Comparison of ENCODE assay signal across 12 cellular contexts in genomic region chr3:58324675-58325390, GRCh38. TPM values are rescaled to one million over a fixed set of nuclear protein-coding genes. Genes with fewer than 3 reads are reported as not detected.
DNase-seq lines count a peak whose midpoint lies in the region; ATAC-seq, FAIRE-seq and TF ChIP-seq lines count a peak whose summit lies in the region.
"Had no signal": no experiment of that assay in that cellular context is flagged by ENCODE, and none has a peak within 500 bp of the region (broad histone marks: within the 10 kb centered on the region; RNA-seq: fewer than 3 reads in every experiment).

No MANE protein-coding gene starts in this region.

- H3K27me3 ChIP-seq in keratinocyte (ENCODE audit: control insufficient read depth, extremely low read depth, insufficient read depth, low read length) (no peaks in the 10 kb centered on the region), mesendoderm (ENCODE audit: insufficient read depth, low read length, poor library complexity) (no peaks in the 10 kb centered on the region)

- H3K4me1 Mint-ChIP-seq in activated CD4-positive, alpha-beta T cell treated with anti-CD3 and anti-CD28 coated beads, Interleukin-2, amount 10 ng/mL, durations not matched to agents 7 days and 5 days, result peaks cover 27% of the 10 kb centered on the region
- H3K4me1 Mint-ChIP-seq in activated B cell treated with CpG ODN at 0.5 μM for 24 hours, result peaks cover 38% of the 10 kb centered on the region
- peaks cover 25% of the 10 kb centered on the region for H3K4me1 Mint-ChIP-seq in stimulated activated effector memory CD8-positive, alpha-beta T cell treated with anti-CD3 and anti-CD28 coated beads, Interleukin-12 subunit alpha, Interleukin-12 subunit beta, amount 100 ng/mL, for 72 hours

- no peaks in the 10 kb centered on the region for H3K79me2 ChIP-seq in keratinocyte (ENCODE audit: control insufficient read depth, insufficient read depth, low read length)
- H3K79me2 ChIP-seq in mesendoderm (ENCODE audit: control insufficient read depth, insufficient read depth, low read length), result no peaks in the 10 kb centered on the region

- H3K27me3 Mint-ChIP-seq in activated CD4-positive, alpha-beta T cell treated with anti-CD3 and anti-CD28 coated beads, Interleukin-2, amount 10 ng/mL, durations not matched to agents 7 days and 5 days, result no peaks in the 10 kb centered on the region
- no peaks in the 10 kb centered on the region for H3K27me3 Mint-ChIP-seq in activated B cell treated with CpG ODN at 0.5 μM for 24 hours
- H3K27me3 Mint-ChIP-seq: brain had no signal

- H3K4me3 Mint-ChIP-seq in activated CD4-positive, alpha-beta T cell treated with anti-CD3 and anti-CD28 coated beads, Interleukin-2, amount 10 ng/mL, durations not matched to agents 7 days and 5 days, result no peak overlapping the region
- peak overlapping the region; percentile 4 for H3K4me3 Mint-ChIP-seq in activated B cell treated with CpG ODN at 0.5 μM for 24 hours
- peak overlapping the region; percentile 38 for H3K4me3 Mint-ChIP-seq in stimulated activated effector memory CD8-positive, alpha-beta T cell treated with anti-CD3 and anti-CD28 coated beads, Interleukin-12 subunit alpha, Interleukin-12 subunit beta, amount 100 ng/mL, for 72 hours
- H3K4me3 Mint-ChIP-seq: brain had no signal

- ATAC-seq in activated B cell treated with CpG ODN at 0.5 μM for 24 hours (ENCODE audit: low read depth) (peak; percentile 32), GM21723 (IDR thresholded peaks at IDR 0.05; ENCODE audit: unreplicated experiment) (no peak)
- no peak for ATAC-seq in stimulated activated effector memory CD8-positive, alpha-beta T cell treated with anti-CD3 and anti-CD28 coated beads, Interleukin-12 subunit alpha, Interleukin-12 subunit beta, amount 100 ng/mL, for 72 hours

- WGBS in mesendoderm (ENCODE audit: extremely low coverage, insufficient coverage, low lambda C conversion rate), result no CpG with 5 or more reads among the region's 6 CpGs

- peaks cover 17% of the 10 kb centered on the region for H3K4me1 ChIP-seq in keratinocyte (ENCODE audit: control insufficient read depth, extremely low read depth, insufficient read depth, low read length)
- no peaks in the 10 kb centered on the region for H3K4me1 ChIP-seq in mesendoderm (ENCODE audit: control insufficient read depth, low read depth, low read length)

- no peak overlapping the region for H2AK5ac ChIP-seq in mesendoderm (ENCODE audit: low read length)

- H3K9me3 ChIP-seq in keratinocyte (ENCODE audit: control insufficient read depth, low read depth, low read length), result no peaks in the 10 kb centered on the region

- no peak overlapping the region for H2BK5ac ChIP-seq in mesendoderm (ENCODE audit: low read length)

- H3K23ac ChIP-seq in mesendoderm (ENCODE audit: low read length), result no peak overlapping the region

- H3K9ac ChIP-seq in keratinocyte (ENCODE audit: control insufficient read depth, extremely low read depth, insufficient read depth, low read length) (no peak overlapping the region), mesendoderm (ENCODE audit: low read length) (no peak overlapping the region)

- no peak overlapping the region for H4K5ac ChIP-seq in mesendoderm (ENCODE audit: low read length)

- H3K36me3 ChIP-seq in keratinocyte (ENCODE audit: control insufficient read depth in 2 of 2, extremely low read depth in 1 of 2, insufficient read depth in 2 of 2, low read length in 2 of 2) (peaks cover 0 to 7% of the 10 kb centered on the region in 2 experiments), mesendoderm (ENCODE audit: control insufficient read depth, insufficient read depth, low read length) (no peaks in the 10 kb centered on the region)

- no peak for DNase-seq in activated CD4-positive, alpha-beta T cell treated with anti-CD3 and anti-CD28 coated beads, Interleukin-2, amount 10 ng/mL, durations not matched to agents 7 days and 5 days
- DNase-seq in activated CD4-positive, alpha-beta T cell treated with anti-CD3 and anti-CD28 coated beads for 48 hours, result no peak
- no peak for DNase-seq in activated B cell treated with CpG ODN at 0.5 μM for 24 hours
- no peak for DNase-seq in keratinocyte (ENCODE audit: low read depth, low spot score)
- no peak for DNase-seq in stimulated activated effector memory CD8-positive, alpha-beta T cell treated with anti-CD3 and anti-CD28 coated beads, Interleukin-12 subunit alpha, Interleukin-12 subunit beta, amount 100 ng/mL, for 72 hours (ENCODE audit: low spot score in 2 of 2)
- DNase-seq in activated CD4-positive, CD25-positive, alpha-beta regulatory T cell treated with anti-CD3 and anti-CD28 coated beads, Interleukin-2, amount 50 U/mL, for 72 hours, result no peak
- no peak for DNase-seq in mesendoderm
- DNase-seq: ACHN, GOT3, NCI-H345 had no signal

- no peaks in the 10 kb centered on the region for H4K20me1 ChIP-seq in keratinocyte (ENCODE audit: control insufficient read depth, extremely low read depth, insufficient read depth, low read length)

- no peaks in the 10 kb centered on the region for H3K79me1 ChIP-seq in mesendoderm (ENCODE audit: low read length)

- H3K4me3 ChIP-seq in keratinocyte (ENCODE audit: control insufficient read depth in 2 of 3, extremely low read depth in 1 of 3, insufficient read depth in 2 of 3, low read depth in 1 of 3, low read length in 3 of 3) (no peak overlapping the region), mesendoderm (ENCODE audit: low read length) (no peak overlapping the region)

- H3K18ac ChIP-seq in mesendoderm (ENCODE audit: low read length), result no peak overlapping the region

- no peak overlapping the region for H3K56ac ChIP-seq in mesendoderm (ENCODE audit: low read length)

- no peaks in the 10 kb centered on the region for H3K9me3 Mint-ChIP-seq in activated CD4-positive, alpha-beta T cell treated with anti-CD3 and anti-CD28 coated beads, Interleukin-2, amount 10 ng/mL, durations not matched to agents 7 days and 5 days
- H3K9me3 Mint-ChIP-seq in activated B cell treated with CpG ODN at 0.5 μM for 24 hours, result no peaks in the 10 kb centered on the region
- H3K9me3 Mint-ChIP-seq in stimulated activated effector memory CD8-positive, alpha-beta T cell treated with anti-CD3 and anti-CD28 coated beads, Interleukin-12 subunit alpha, Interleukin-12 subunit beta, amount 100 ng/mL, for 72 hours, result no peaks in the 10 kb centered on the region
- H3K9me3 Mint-ChIP-seq: brain had no signal

- no peak overlapping the region for H2BK120ac ChIP-seq in mesendoderm (ENCODE audit: low read depth, low read length)

- H3K4me2 ChIP-seq in keratinocyte (ENCODE audit: control insufficient read depth, extremely low read depth, insufficient read depth, low read depth, low read length) (peak overlapping the region; percentile 22), mesendoderm (ENCODE audit: low read length) (no peak overlapping the region)

- H3K27ac Mint-ChIP-seq in activated CD4-positive, alpha-beta T cell treated with anti-CD3 and anti-CD28 coated beads, Interleukin-2, amount 10 ng/mL, durations not matched to agents 7 days and 5 days, result peak overlapping the region; percentile 72
- H3K27ac Mint-ChIP-seq in activated B cell treated with CpG ODN at 0.5 μM for 24 hours, result peak overlapping the region; percentile 73
- H3K27ac Mint-ChIP-seq in stimulated activated effector memory CD8-positive, alpha-beta T cell treated with anti-CD3 and anti-CD28 coated beads, Interleukin-12 subunit alpha, Interleukin-12 subunit beta, amount 100 ng/mL, for 72 hours, result peak overlapping the region; percentile 91

- peak overlapping the region; percentile 6 for H3K27ac ChIP-seq in keratinocyte (ENCODE audit: control insufficient read depth, insufficient read depth, low read length)
- no peak overlapping the region for H3K27ac ChIP-seq in mesendoderm (ENCODE audit: low read depth, low read length)

- H4K8ac ChIP-seq in mesendoderm (ENCODE audit: low read depth, low read length), result no peak overlapping the region

- no peak overlapping the region for H2AFZ ChIP-seq in keratinocyte (ENCODE audit: control insufficient read depth, low read length)

- POLR2A ChIA-PET in activated CD4-positive, alpha-beta T cell treated with anti-CD3 and anti-CD28 coated beads, Interleukin-2, amount 10 ng/mL, durations not matched to agents 7 days and 5 days (lab: Charles Lee), result interaction anchor here (0.6 kb wide), 1 partner anchor 101 kb away, joined by 4 read pairs; no protein-coding TSS in a partner anchor
- POLR2A ChIA-PET in activated B cell treated with CpG ODN at 0.5 μM for 24 hours (lab: Charles Lee), result interaction anchor here (0.5 to 3.3 kb wide), 11 partner anchors 9 to 166 kb away, joined by 3 to 16 read pairs (median 4); no protein-coding TSS in a partner anchor

- CTCF ChIA-PET in activated CD4-positive, alpha-beta T cell treated with anti-CD3 and anti-CD28 coated beads, Interleukin-2, amount 10 ng/mL, durations not matched to agents 7 days and 5 days (lab: Charles Lee), result interaction anchor here (0.7 to 1.3 kb wide), 6 partner anchors 8 to 167 kb away, joined by 3 to 5 read pairs (median 4); partner anchors contain the start of genes KCTD6 and PXK
- CTCF ChIA-PET in activated B cell treated with CpG ODN at 0.5 μM for 24 hours (lab: Charles Lee), result interaction anchor here (0.7 to 2.1 kb wide), 6 partner anchors 19 to 305 kb away, joined by 3 to 7 read pairs (median 3); partner anchors contain the start of genes HTD2 and RPP14

- H2BK15ac ChIP-seq in mesendoderm (replicated peaks; ENCODE audit: low read depth), result no peak overlapping the region

- H3K36me3 Mint-ChIP-seq in activated CD4-positive, alpha-beta T cell treated with anti-CD3 and anti-CD28 coated beads, Interleukin-2, amount 10 ng/mL, durations not matched to agents 7 days and 5 days (ENCODE audit: low read depth), result peaks cover 3% of the 10 kb centered on the region
- peaks cover 4% of the 10 kb centered on the region for H3K36me3 Mint-ChIP-seq in activated B cell treated with CpG ODN at 0.5 μM for 24 hours (ENCODE audit: low read depth)
- H3K36me3 Mint-ChIP-seq in stimulated activated effector memory CD8-positive, alpha-beta T cell treated with anti-CD3 and anti-CD28 coated beads, Interleukin-12 subunit alpha, Interleukin-12 subunit beta, amount 100 ng/mL, for 72 hours, result peaks cover 13% of the 10 kb centered on the region

- TF ChIP-seq CTCF in activated B cell treated with CpG ODN at 0.5 μM for 24 hours (IDR thresholded peaks at IDR 0.05) (no peak), keratinocyte (optimal IDR thresholded peaks at IDR 0.05 in 1 of 3, IDR thresholded peaks at IDR 0.05 in 1 of 3, conservative IDR thresholded peaks at IDR 0.05 in 1 of 3; ENCODE audit: extremely low read depth in 1 of 3, insufficient read depth in 2 of 3, low read length in 3 of 3) (no peak)

- peak; percentile 56 for FAIRE-seq in keratinocyte (lab: Jason Lieb, UNC)

- dilution Hi-C loops in keratinocyte (cut with MboI; ENCODE audit: extremely low pct_ligation_motif_present, low sequenced_read_pairs), result no loop called here

- no peak overlapping the region for H3K4ac ChIP-seq in mesendoderm (ENCODE audit: low read depth, low read length)

- H3K9me1 ChIP-seq in keratinocyte (ENCODE audit: control insufficient read depth, extremely low read depth, insufficient read depth, low read length), result no peaks in the 10 kb centered on the region

- intact Hi-C loops in activated B cell treated with CpG ODN at 0.5 μM for 24 hours (cut with micrococcal nuclease), result loop anchor here (1.0 to 5.0 kb wide), 4 partner anchors 7 to 307 kb away; partner anchors contain the start of genes KCTD6 and PXK

RNA-seq across cellular contexts. Expression of gene PXK, which starts 7.9 kb away (rescaled TPM):
- 10 to 100 TPM; 30.3 to 40.2 TPM for total RNA-seq in activated CD4-positive, alpha-beta T cell treated with anti-CD3 and anti-CD28 coated beads, Interleukin-2, amount 10 ng/mL, durations not matched to agents 7 days and 5 days
- total RNA-seq in activated B cell treated with CpG ODN at 0.5 μM for 24 hours, result 70.3 and 81.3 TPM in 2 replicates
- polyA plus RNA-seq in keratinocyte, result 9.2 to 12.9 TPM (median 12.2 TPM) in 3 replicates
- 11.9 TPM for polyA plus RNA-seq in keratinocyte (2011; ENCODE audit: low read depth)
- 10.4 and 15.0 TPM in 2 replicates for polyA plus RNA-seq in keratinocyte (2011; cell fraction: cytosol; rRNA removed)
- 14.8 and 15.1 TPM in 2 replicates for polyA plus RNA-seq in keratinocyte (2011; cell fraction: nucleus; rRNA removed)
- polyA plus RNA-seq in keratinocyte (2012; ENCODE audit: low replicate concordance), result 9.1 and 13.2 TPM in 2 replicates
- polyA minus RNA-seq in keratinocyte, result 4.5 to 12.9 TPM (median 8.1 TPM) in 3 replicates
- polyA minus RNA-seq in keratinocyte (2011; cell fraction: cytosol; rRNA and poly(A)+ RNA removed), result 10.4 TPM
- polyA minus RNA-seq in keratinocyte (2011; cell fraction: nucleus; rRNA and poly(A)+ RNA removed), result 6.8 and 14.3 TPM in 2 replicates
- 5.3 TPM for polyA plus RNA-seq in mesendoderm (2013, experiment 1 of 2)
- 5.1 TPM for polyA plus RNA-seq in mesendoderm (2013, experiment 2 of 2)

RNA-seq across cellular contexts. Expression of gene HTD2, which starts 18.5 kb away (rescaled TPM):
- total RNA-seq in activated CD4-positive, alpha-beta T cell treated with anti-CD3 and anti-CD28 coated beads, Interleukin-2, amount 10 ng/mL, durations not matched to agents 7 days and 5 days, result 1 to 10 TPM; 6.2 to 7.0 TPM
- total RNA-seq in activated B cell treated with CpG ODN at 0.5 μM for 24 hours, result 11.4 TPM in 2 replicates
- polyA plus RNA-seq in keratinocyte, result 10.5 to 12.5 TPM (median 11.2 TPM) in 3 replicates
- polyA plus RNA-seq in keratinocyte (2011; ENCODE audit: low read depth), result 10.5 TPM
- polyA plus RNA-seq in keratinocyte (2011; cell fraction: cytosol; rRNA removed), result 7.7 and 14.5 TPM in 2 replicates
- polyA plus RNA-seq in keratinocyte (2011; cell fraction: nucleus; rRNA removed), result 10.8 and 11.0 TPM in 2 replicates
- 6.3 and 9.5 TPM in 2 replicates for polyA plus RNA-seq in keratinocyte (2012; ENCODE audit: low replicate concordance)
- 1.2 to 10.8 TPM (median 9.9 TPM) in 3 replicates for polyA minus RNA-seq in keratinocyte
- polyA minus RNA-seq in keratinocyte (2011; cell fraction: cytosol; rRNA and poly(A)+ RNA removed), result 7.7 TPM
- 3.5 and 7.8 TPM in 2 replicates for polyA minus RNA-seq in keratinocyte (2011; cell fraction: nucleus; rRNA and poly(A)+ RNA removed)
- polyA plus RNA-seq in mesendoderm (2013, experiment 1 of 2), result 6.4 TPM
- polyA plus RNA-seq in mesendoderm (2013, experiment 2 of 2), result 4.3 TPM

RNA-seq across cellular contexts. Expression of gene RPP14, which starts 18.8 kb away (rescaled TPM):
- total RNA-seq in activated CD4-positive, alpha-beta T cell treated with anti-CD3 and anti-CD28 coated beads, Interleukin-2, amount 10 ng/mL, durations not matched to agents 7 days and 5 days, result 10 to 100 TPM; 12.7 to 15.4 TPM
- 17.5 and 17.7 TPM in 2 replicates for total RNA-seq in activated B cell treated with CpG ODN at 0.5 μM for 24 hours
- 20.6 to 24.6 TPM (median 21.7 TPM) in 3 replicates for polyA plus RNA-seq in keratinocyte
- polyA plus RNA-seq in keratinocyte (2011; ENCODE audit: low read depth), result 4.9 TPM
- 14.5 and 18.2 TPM in 2 replicates for polyA plus RNA-seq in keratinocyte (2011; cell fraction: cytosol; rRNA removed)
- 20.6 and 21.1 TPM in 2 replicates for polyA plus RNA-seq in keratinocyte (2011; cell fraction: nucleus; rRNA removed)
- 7.5 and 14.5 TPM in 2 replicates for polyA plus RNA-seq in keratinocyte (2012; ENCODE audit: low replicate concordance)
- polyA minus RNA-seq in keratinocyte, result 4.9 to 15.7 TPM (median 13.8 TPM) in 3 replicates
- polyA minus RNA-seq in keratinocyte (2011; cell fraction: cytosol; rRNA and poly(A)+ RNA removed), result 8.2 TPM
- 4.5 and 16.3 TPM in 2 replicates for polyA minus RNA-seq in keratinocyte (2011; cell fraction: nucleus; rRNA and poly(A)+ RNA removed)
- polyA plus RNA-seq in mesendoderm (2013, experiment 1 of 2), result 19.3 TPM
- polyA plus RNA-seq in mesendoderm (2013, experiment 2 of 2), result 19.4 TPM
